Comparison of ENCODE assay signal across 8 cellular contexts in the genomic region with DNA sequence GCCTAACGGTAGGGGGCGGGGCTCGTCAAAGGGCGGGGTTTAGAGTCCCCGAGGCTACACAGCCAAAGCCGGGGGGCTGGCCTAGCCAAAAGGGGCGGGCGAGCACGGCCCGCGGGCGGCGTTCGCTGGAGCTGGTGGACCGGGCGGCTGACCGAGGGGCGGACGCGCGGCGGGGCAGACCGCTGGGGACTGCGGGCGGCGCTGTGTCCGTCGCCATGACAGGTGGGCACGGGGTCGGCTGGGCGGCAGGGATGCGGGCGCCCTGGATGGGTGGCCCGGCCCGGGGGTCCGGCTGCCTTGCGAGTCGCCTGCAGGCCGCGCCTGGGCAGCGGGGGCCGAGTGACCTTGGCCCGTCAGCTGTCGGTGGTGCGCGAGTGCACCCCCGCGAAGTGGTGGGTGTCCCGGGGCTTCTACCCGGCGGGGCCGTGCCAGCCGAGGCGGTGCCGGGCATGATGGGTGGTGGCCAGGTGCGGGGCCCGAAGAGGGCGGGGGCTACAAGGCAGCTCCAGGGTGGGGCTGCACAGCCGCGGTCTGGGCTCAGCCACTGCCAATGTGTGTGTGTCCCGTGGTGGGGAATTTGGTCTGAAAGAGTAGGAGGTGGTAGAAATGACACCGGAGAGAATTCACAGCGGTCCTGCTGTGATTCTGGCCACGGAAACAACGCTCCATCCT. TPM values are rescaled to one million over a fixed set of nuclear protein-coding genes. Genes with fewer than 3 reads are reported as not detected.
DNase-seq lines count a peak whose midpoint lies in the region; ATAC-seq, FAIRE-seq and TF ChIP-seq lines count a peak whose summit lies in the region.

A gene with protein sequence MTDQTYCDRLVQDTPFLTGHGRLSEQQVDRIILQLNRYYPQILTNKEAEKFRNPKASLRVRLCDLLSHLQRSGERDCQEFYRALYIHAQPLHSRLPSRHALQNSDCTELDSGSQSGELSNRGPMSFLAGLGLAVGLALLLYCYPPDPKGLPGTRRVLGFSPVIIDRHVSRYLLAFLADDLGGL (plus strand): TSS at position 87 of the 672 bp plus-strand sequence. CDS start 129 bp downstream, at position 216.

- ATAC-seq in HG03045 (IDR thresholded peaks at IDR 0.05; ENCODE audit: unreplicated experiment), result peak; percentile 50
- peak; percentile 26; the same call in 2 of the 3 replicates for ATAC-seq in RWPE2 (ENCODE audit: low read depth)
- no peak for ATAC-seq in K562
- no peak for ATAC-seq in sciatic nerve

- no peak for FAIRE-seq in K562 (lab: Jason Lieb, UNC)

- BruUV-seq in K562 (replicated peaks; lab: Mats Ljungman, UMichigan), result TSS peak; percentile 40

- TF ChIP-seq RAD21 in K562 (CRISPR knock-in tag; conservative IDR thresholded peaks at IDR 0.05 in 1 of 2, IDR thresholded peaks at IDR 0.05 in 1 of 2), result no peak

- peak within 1 kb of the TSS; percentile 75 for H3K27ac ChIP-seq in RWPE2 (ENCODE audit: poor library complexity, severe bottlenecking)
- H3K27ac ChIP-seq in K562 (ENCODE audit: extremely low read depth, low read depth, low read length), result peak within 1 kb of the TSS; percentile 99

- H3K4me3 ChIP-seq in RWPE2 (ENCODE audit: severe bottlenecking) (peak within 1 kb of the TSS; percentile 92), K562 (peak within 1 kb of the TSS; percentile 75), iPS-11a (ENCODE audit: low read depth, low read length) (peak within 1 kb of the TSS; percentile 75)

- POLR2A ChIA-PET in K562 (lab: Yijun Ruan, JAX), result interaction anchor here (0.6 to 2.9 kb wide), 7 partner anchors 12 to 918 kb away, joined by 3 to 17 read pairs (median 4); a partner anchor contains a TSS

- peaks cover 7% of the 10 kb centered on the region; the same call in 1 of the 2 replicates for H3K36me3 ChIP-seq in RWPE2 (ENCODE audit: low read depth)
- H3K36me3 ChIP-seq in K562 (ENCODE audit: control insufficient read depth, insufficient read depth, low read length), result no peaks in the 10 kb centered on the region

- H3K9me1 ChIP-seq in K562 (ENCODE audit: control insufficient read depth, insufficient read depth, low read length), result peaks cover 4% of the 10 kb centered on the region

- WGBS in K562 (ENCODE audit: insufficient coverage, low coverage, missing lambda C conversion rate), result 2% methylated on average over 36 of the region's 65 CpGs

- H3K27me3 ChIP-seq in RWPE2 (ENCODE audit: insufficient read depth, poor library complexity, severe bottlenecking), result no peaks in the 10 kb centered on the region
- no peaks in the 10 kb centered on the region for H3K27me3 ChIP-seq in K562 (ENCODE audit: control insufficient read depth in 2 of 2, insufficient read depth in 2 of 2, low read length in 2 of 2)

- no peaks in the 10 kb centered on the region for H3K9me3 ChIP-seq in RWPE2 (ENCODE audit: severe bottlenecking)
- no peaks in the 10 kb centered on the region for H3K9me3 ChIP-seq in K562 (replicated peaks; ENCODE audit: control insufficient read depth, insufficient read depth, low read depth, low read length)

- no peak for TF ChIP-seq POLR2A in K562 (conservative IDR thresholded peaks at IDR 0.05)

- in situ Hi-C loops in K562 (cut with MboI), result no loop called here

- peak within 1 kb of the TSS; percentile 94 to 98 for H3K9ac ChIP-seq in K562 (ENCODE audit: insufficient read depth in 1 of 2, low read depth in 2 of 2, low read length in 2 of 2)

- peak within 1 kb of the TSS; percentile 81 for H2AFZ ChIP-seq in K562 (ENCODE audit: low read depth, low read length)

- TF ChIP-seq EP300 in K562 (IDR thresholded peaks at IDR 0.05; ENCODE audit: low read length), result no peak

- intact Hi-C loops in K562 (cut with micrococcal nuclease) (loop anchor here (5.0 kb wide), 1 partner anchor 34 kb away; no protein-coding TSS in a partner anchor), sciatic nerve (cut with DNase I) (no loop called here)

- H3K4me1 ChIP-seq in RWPE2 (ENCODE audit: insufficient read depth, poor library complexity, severe bottlenecking) (peaks cover 21% of the 10 kb centered on the region), K562 (replicated peaks in 1 of 2; ENCODE audit: control insufficient read depth in 2 of 2, insufficient read depth in 2 of 2, low read length in 2 of 2) (peaks cover 26 to 52% of the 10 kb centered on the region in 2 experiments)

- DNase-seq in activated T-cell treated with anti-CD3 and anti-CD28 coated beads for 24 hours (ENCODE audit: low read depth) (peak; percentile 39), activated T-cell treated with anti-CD3 and anti-CD28 coated beads for 4 hours (no peak), RWPE2 (ENCODE audit: low spot score) (peak; percentile 67), K562 (ENCODE audit: extremely low read depth in 1 of 4, low spot score in 3 of 4) (peak in 3 of 4 experiments; percentile 29 to 55 (median 50)), sciatic nerve (ENCODE audit: low spot score) (peak; percentile 82), NCI-H2196 (lab: John Stamatoyannopoulos, UW; ENCODE audit: unreplicated experiment) (no peak)

- CTCF ChIA-PET in K562 (lab: Yijun Ruan, JAX; ENCODE audit: low intra/inter-chr PET ratio), result no interaction called here

- 0 out of 2 replicates have a peak, but pooled peaks cover 4% of the 10 kb centered on the region for H4K20me1 ChIP-seq in K562 (replicated peaks; ENCODE audit: control insufficient read depth, insufficient read depth, low read length)

- TF ChIP-seq CTCF in RWPE2 (IDR thresholded peaks at IDR 0.05; ENCODE audit: poor library complexity, severe bottlenecking), result no peak
- TF ChIP-seq CTCF in K562 (IDR thresholded peaks at IDR 0.05 in 2 of 3, conservative IDR thresholded peaks at IDR 0.05 in 1 of 3; ENCODE audit: insufficient read depth in 2 of 3, low read depth in 1 of 3, low read length in 3 of 3), result no peak

- peak within 1 kb of the TSS; percentile 90 for H3K4me2 ChIP-seq in K562 (ENCODE audit: insufficient read depth, low read length)

- H3K79me2 ChIP-seq in K562 (ENCODE audit: control insufficient read depth, insufficient read depth, low read length), result no peaks in the 10 kb centered on the region; the same call in 2 of the 3 replicates

TF ChIP-seq in K562, 482 proteins besides CTCF, POLR2A, EP300 and RAD21 (continues in another document):
- TF ChIP-seq FUS (optimal IDR thresholded peaks at IDR 0.05; ENCODE audit: low read depth, low read length) (peak; percentile 59), ZFX (CRISPR knock-in tag; IDR thresholded peaks at IDR 0.05) (peak; percentile 59)
- TF ChIP-seq, protein P1, sequence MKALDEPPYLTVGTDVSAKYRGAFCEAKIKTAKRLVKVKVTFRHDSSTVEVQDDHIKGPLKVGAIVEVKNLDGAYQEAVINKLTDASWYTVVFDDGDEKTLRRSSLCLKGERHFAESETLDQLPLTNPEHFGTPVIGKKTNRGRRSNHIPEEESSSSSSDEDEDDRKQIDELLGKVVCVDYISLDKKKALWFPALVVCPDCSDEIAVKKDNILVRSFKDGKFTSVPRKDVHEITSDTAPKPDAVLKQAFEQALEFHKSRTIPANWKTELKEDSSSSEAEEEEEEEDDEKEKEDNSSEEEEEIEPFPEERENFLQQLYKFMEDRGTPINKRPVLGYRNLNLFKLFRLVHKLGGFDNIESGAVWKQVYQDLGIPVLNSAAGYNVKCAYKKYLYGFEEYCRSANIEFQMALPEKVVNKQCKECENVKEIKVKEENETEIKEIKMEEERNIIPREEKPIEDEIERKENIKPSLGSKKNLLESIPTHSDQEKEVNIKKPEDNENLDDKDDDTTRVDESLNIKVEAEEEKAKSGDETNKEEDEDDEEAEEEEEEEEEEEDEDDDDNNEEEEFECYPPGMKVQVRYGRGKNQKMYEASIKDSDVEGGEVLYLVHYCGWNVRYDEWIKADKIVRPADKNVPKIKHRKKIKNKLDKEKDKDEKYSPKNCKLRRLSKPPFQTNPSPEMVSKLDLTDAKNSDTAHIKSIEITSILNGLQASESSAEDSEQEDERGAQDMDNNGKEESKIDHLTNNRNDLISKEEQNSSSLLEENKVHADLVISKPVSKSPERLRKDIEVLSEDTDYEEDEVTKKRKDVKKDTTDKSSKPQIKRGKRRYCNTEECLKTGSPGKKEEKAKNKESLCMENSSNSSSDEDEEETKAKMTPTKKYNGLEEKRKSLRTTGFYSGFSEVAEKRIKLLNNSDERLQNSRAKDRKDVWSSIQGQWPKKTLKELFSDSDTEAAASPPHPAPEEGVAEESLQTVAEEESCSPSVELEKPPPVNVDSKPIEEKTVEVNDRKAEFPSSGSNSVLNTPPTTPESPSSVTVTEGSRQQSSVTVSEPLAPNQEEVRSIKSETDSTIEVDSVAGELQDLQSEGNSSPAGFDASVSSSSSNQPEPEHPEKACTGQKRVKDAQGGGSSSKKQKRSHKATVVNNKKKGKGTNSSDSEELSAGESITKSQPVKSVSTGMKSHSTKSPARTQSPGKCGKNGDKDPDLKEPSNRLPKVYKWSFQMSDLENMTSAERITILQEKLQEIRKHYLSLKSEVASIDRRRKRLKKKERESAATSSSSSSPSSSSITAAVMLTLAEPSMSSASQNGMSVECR (CRISPR knock-in tag; IDR thresholded peaks at IDR 0.05), result peak; percentile 72

RNA-seq across cellular contexts. Expression of the gene that starts here (rescaled TPM):
- total RNA-seq in K562 (2011; cell fraction: chromatin; rRNA removed; ENCODE audit: low replicate concordance), result 5.1 and 21.8 TPM in 2 replicates
- 24.3 and 26.3 TPM in 2 replicates for total RNA-seq in K562 (2011; cell fraction: nucleolus; rRNA removed)
- 14.4 and 20.2 TPM in 2 replicates for total RNA-seq in K562 (2011; cell fraction: nucleoplasm; rRNA removed)
- total RNA-seq in K562 (2014; rRNA removed) (34.9 and 35.3 TPM in 2 replicates), K562 (2014; rRNA removed; fragmentation: Illumina TruSeq; extraction: Trizol) (2.7 and 2.9 TPM in 2 replicates), K562 (2015; rRNA removed; fragmentation: Illumina TruSeq; extraction: Trizol) (13.0 and 14.6 TPM in 2 replicates), K562 (2021) (18.6 and 23.4 TPM in 2 replicates), sciatic nerve (36.6 TPM)
- polyA plus RNA-seq in K562 (2011; rRNA removed) (15.9 and 23.7 TPM in 2 replicates), K562 (2014; fragmentation: Illumina TruSeq; extraction: Trizol) (5.3 and 13.8 TPM in 2 replicates), K562 (2014; fragmentation: Nextera tagmentation; extraction: Ambion mirVana) (1 to 10 TPM in 1 of 2 experiments, under 1 TPM in 1; 0.90 to 2.1 TPM), K562 (2014; rRNA removed) (30.7 and 35.3 TPM in 2 replicates)
- polyA plus RNA-seq in K562 (2011; cell fraction: cytosol; rRNA removed), result 40.2 and 99.4 TPM in 2 replicates
- 36.2 and 60.4 TPM in 2 replicates for polyA plus RNA-seq in K562 (2011; cell fraction: nucleus; rRNA removed)
- polyA plus RNA-seq in K562 (2012), result 19.5 and 30.7 TPM in 2 replicates
- polyA minus RNA-seq in K562 (2011; rRNA and poly(A)+ RNA removed), result 2.4 and 3.3 TPM in 2 replicates
- polyA minus RNA-seq in K562 (2011; cell fraction: cytosol; rRNA and poly(A)+ RNA removed), result 4.8 and 7.6 TPM in 2 replicates
- 7.4 and 8.0 TPM in 2 replicates for polyA minus RNA-seq in K562 (2011; cell fraction: nucleus; rRNA and poly(A)+ RNA removed)

Comparison
In these comparisons a context has a peak if more than half of its experiments do, and no peak if none do; other contexts are left out.
1. DNase-seq: peak in activated T-cell treated with anti-CD3 and anti-CD28 coated beads for 24 hours (single experiment), RWPE2 (single experiment), K562 (3 of 4) and sciatic nerve (single experiment); none in activated T-cell treated with anti-CD3 and anti-CD28 coated beads for 4 hours (single experiment) and NCI-H2196 (single experiment).
2. ATAC-seq: peak in HG03045 (single experiment) and RWPE2 (single experiment); none in K562 (single experiment) and sciatic nerve (single experiment).
3. Peak in every context shown above with its lines, with median percentiles within 50 percentile points of each other: H3K4me3 ChIP-seq.